In the genomic region with DNA sequence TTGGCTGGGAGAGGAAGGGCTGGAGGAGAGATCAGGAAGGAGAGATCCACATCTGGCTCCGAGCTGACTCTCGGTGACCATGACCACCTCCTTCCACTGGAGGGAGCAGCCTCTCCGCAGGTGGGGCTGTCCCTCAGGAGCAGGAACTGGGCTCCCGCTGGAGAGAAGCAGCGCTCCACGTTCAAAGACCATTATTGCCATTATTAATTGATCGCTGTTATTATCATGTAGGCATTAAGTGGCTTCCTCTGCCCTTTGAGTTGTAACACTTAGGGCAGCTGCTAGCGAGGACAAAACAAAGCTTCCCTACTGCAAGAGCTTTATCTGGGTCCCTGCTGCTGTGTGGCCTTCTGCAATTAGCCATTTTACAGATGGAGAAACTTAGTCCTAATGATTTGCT, we compare ENCODE assay signal across 8 cellular contexts.
DNase-seq lines count a peak whose midpoint lies in the region; ATAC-seq, FAIRE-seq and TF ChIP-seq lines count a peak whose summit lies in the region.

No MANE protein-coding gene starts in this region.

- H3K27me3 ChIP-seq in HepG2 (ENCODE audit: control insufficient read depth in 1 of 2, insufficient read depth in 2 of 2, low read length in 2 of 2), result peaks cover 7 to 34% of the 10 kb centered on the region in 2 experiments; a peak in 3 of 5 replicates

- peaks cover 11% of the 10 kb centered on the region for H3K27me3 Mint-ChIP-seq in activated CD4-positive, alpha-beta T cell treated with anti-CD3 and anti-CD28 coated beads for 36 hours

- CTCF ChIA-PET in activated CD4-positive, alpha-beta T cell treated with anti-CD3 and anti-CD28 coated beads for 36 hours (lab: Charles Lee), result interaction anchor here (0.9 to 2.2 kb wide), 4 partner anchors 10 to 383 kb away, joined by 3 to 7 read pairs (median 4); no protein-coding TSS in a partner anchor
- CTCF ChIA-PET in HepG2 (lab: Yijun Ruan, JAX; ENCODE audit: low intra/inter-chr PET ratio, low total read pairs), result interaction anchor here (1.7 kb wide), 1 partner anchor 383 kb away, joined by 7 read pairs; no protein-coding TSS in a partner anchor

- no peaks in the 10 kb centered on the region for H3K36me3 Mint-ChIP-seq in activated CD4-positive, alpha-beta T cell treated with anti-CD3 and anti-CD28 coated beads for 36 hours (ENCODE audit: low read depth)

- in situ Hi-C loops in HepG2 (cut with HindIII; ENCODE audit: extremely low pct_ligation_motif_present, low pct_unique_long_range_greater_than_20kb), result loop anchor here (5.0 to 10.0 kb wide), 2 partner anchors 163 to 385 kb away; no protein-coding TSS in a partner anchor

- peak; percentile 63 for FAIRE-seq in HepG2 (lab: Jason Lieb, UNC)

- H3K9ac ChIP-seq in HepG2 (ENCODE audit: insufficient read depth, low read depth, low read length), result no peak overlapping the region

- no peak for TF ChIP-seq POLR2A in HepG2 (IDR thresholded peaks at IDR 0.05; ENCODE audit: insufficient read depth in 1 of 2, low read depth in 2 of 2, low read length in 2 of 2)

- TF ChIP-seq EP300 in HepG2 (IDR thresholded peaks at IDR 0.05; ENCODE audit: low read depth in 2 of 2, low read length in 2 of 2) (no peak), HepG2 (CRISPR knock-in tag; IDR thresholded peaks at IDR 0.05; ENCODE audit: borderline replicate concordance) (no peak)

- H3K27ac ChIP-seq in caudate nucleus (ENCODE audit: low read depth, low read length) (no peak overlapping the region), HepG2 (ENCODE audit: extremely low read length, insufficient read depth, low read length) (no peak overlapping the region)

- H3K4me3 ChIP-seq in HepG2 (replicated peaks in 1 of 3; ENCODE audit: insufficient read depth in 1 of 3, low read depth in 2 of 3, low read length in 3 of 3), result no peak overlapping the region

- H2AFZ ChIP-seq in HepG2 (ENCODE audit: low read length), result no peak overlapping the region

- no peak for ATAC-seq in activated CD4-positive, alpha-beta T cell treated with anti-CD3 and anti-CD28 coated beads for 36 hours
- ATAC-seq in HG03175 (IDR thresholded peaks at IDR 0.05; ENCODE audit: unreplicated experiment) (peak; percentile 65), HepG2 (peak; percentile 98), HG03280 (IDR thresholded peaks at IDR 0.05; ENCODE audit: unreplicated experiment) (no peak)

- no peak overlapping the region for H3K4me3 Mint-ChIP-seq in activated CD4-positive, alpha-beta T cell treated with anti-CD3 and anti-CD28 coated beads for 36 hours

- TF ChIP-seq RAD21 in HepG2 (CRISPR knock-in tag; IDR thresholded peaks at IDR 0.05), result peak; percentile 73

- intact Hi-C loops in activated CD4-positive, alpha-beta T cell treated with anti-CD3 and anti-CD28 coated beads for 36 hours (cut with DNase I, micrococcal nuclease), result loop anchor here in 1 of 2 experiments (10.0 kb wide), 1 partner anchor 377 kb away; no protein-coding TSS in a partner anchor
- intact Hi-C loops in HepG2 (cut with micrococcal nuclease; ENCODE audit: unreplicated experiment), result loop anchor here (1.0 to 10.0 kb wide), 3 partner anchors 163 to 467 kb away; no protein-coding TSS in a partner anchor

- BruUV-seq in HepG2 (replicated peaks; lab: Mats Ljungman, UMichigan), result no TSS peak

- H3K27ac Mint-ChIP-seq in activated CD4-positive, alpha-beta T cell treated with anti-CD3 and anti-CD28 coated beads for 36 hours, result no peak overlapping the region

- H3K4me1 Mint-ChIP-seq in activated CD4-positive, alpha-beta T cell treated with anti-CD3 and anti-CD28 coated beads for 36 hours, result no peaks in the 10 kb centered on the region

- H4K20me1 ChIP-seq in HepG2 (ENCODE audit: insufficient read depth, low read length), result 0 out of 2 replicates have a peak, but pooled peaks cover 3% of the 10 kb centered on the region

- no peaks in the 10 kb centered on the region for H3K79me2 ChIP-seq in HepG2 (ENCODE audit: insufficient read depth, low read length)

- H3K4me2 ChIP-seq in HepG2 (ENCODE audit: low read depth, low read length), result no peak overlapping the region

- no peaks in the 10 kb centered on the region for H3K9me3 ChIP-seq in HepG2 (ENCODE audit: low read length)

- peak; percentile 43 for DNase-seq in activated CD4-positive, alpha-beta T cell treated with anti-CD3 and anti-CD28 coated beads for 36 hours
- no peak for DNase-seq in activated CD4-positive, alpha-beta T cell treated with anti-CD3 and anti-CD28 coated beads for 4 hours
- DNase-seq in NCI-H748 (lab: John Stamatoyannopoulos, UW; ENCODE audit: unreplicated experiment) (peak; percentile 67), caudate nucleus (lab: John Stamatoyannopoulos, UW) (peak in 48 of 61 donors; percentile 15 to 83 (median 50)), HepG2 (ENCODE audit: low spot score) (peak; percentile 33)
- DNase-seq in stimulated activated CD4-positive, alpha-beta T cell treated with anti-CD3 and anti-CD28 coated beads, Interleukin-4, amount 100 ng/mL, for 24 hours, result no peak

- 0% methylated on average over 4 of the region's 8 CpGs for WGBS in HepG2 (ENCODE audit: low lambda C conversion rate)

- POLR2A ChIA-PET in activated CD4-positive, alpha-beta T cell treated with anti-CD3 and anti-CD28 coated beads for 36 hours (lab: Charles Lee), result no interaction called here
- POLR2A ChIA-PET in HepG2 (lab: Yijun Ruan, JAX), result no interaction called here

- H3K9me3 Mint-ChIP-seq in activated CD4-positive, alpha-beta T cell treated with anti-CD3 and anti-CD28 coated beads for 36 hours (ENCODE audit: low read depth), result no peaks in the 10 kb centered on the region

- H3K4me1 ChIP-seq in HepG2 (ENCODE audit: insufficient read depth, low read length), result peaks cover 3% of the 10 kb centered on the region

- no peaks in the 10 kb centered on the region for H3K36me3 ChIP-seq in HepG2 (replicated peaks in 1 of 2; ENCODE audit: control insufficient read depth in 1 of 2, insufficient read depth in 2 of 2, low read length in 2 of 2)

- TF ChIP-seq CTCF in HepG2 (CRISPR knock-in tag; IDR thresholded peaks at IDR 0.05), result peak; percentile 86

TF ChIP-seq in HepG2, 621 proteins besides CTCF, POLR2A, EP300 and RAD21 (continues in another document):
- peak; percentile 82 for TF ChIP-seq STAG1 (CRISPR knock-in tag; IDR thresholded peaks at IDR 0.05)
- TF ChIP-seq MAZ (IDR thresholded peaks at IDR 0.05; ENCODE audit: borderline replicate concordance, low read depth, low read length), result 0 out of 2 replicates have a peak, but pooled peaks have one; percentile 48
- TF ChIP-seq MAZ (CRISPR knock-in tag; IDR thresholded peaks at IDR 0.05; ENCODE audit: low read depth), result no peak
- TF ChIP-seq KDM2A (CRISPR knock-in tag; IDR thresholded peaks at IDR 0.05; ENCODE audit: borderline replicate concordance, low read depth), result 0 out of 2 replicates have a peak, but pooled peaks have one; percentile 30
- peak; percentile 60 for TF ChIP-seq SMC3 (IDR thresholded peaks at IDR 0.05; ENCODE audit: low read length)
- TF ChIP-seq PITX1 (CRISPR knock-in tag; IDR thresholded peaks at IDR 0.05), result no peak
- TF ChIP-seq, protein P1, sequence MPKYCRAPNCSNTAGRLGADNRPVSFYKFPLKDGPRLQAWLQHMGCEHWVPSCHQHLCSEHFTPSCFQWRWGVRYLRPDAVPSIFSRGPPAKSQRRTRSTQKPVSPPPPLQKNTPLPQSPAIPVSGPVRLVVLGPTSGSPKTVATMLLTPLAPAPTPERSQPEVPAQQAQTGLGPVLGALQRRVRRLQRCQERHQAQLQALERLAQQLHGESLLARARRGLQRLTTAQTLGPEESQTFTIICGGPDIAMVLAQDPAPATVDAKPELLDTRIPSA (CRISPR knock-in tag; IDR thresholded peaks at IDR 0.05; ENCODE audit: borderline replicate concordance), result no peak
- TF ChIP-seq ZBTB14 (CRISPR knock-in tag; IDR thresholded peaks at IDR 0.05), result no peak
- TF ChIP-seq XRCC5 (optimal IDR thresholded peaks at IDR 0.05; ENCODE audit: low read length), result peak; percentile 38
- TF ChIP-seq, protein P2, sequence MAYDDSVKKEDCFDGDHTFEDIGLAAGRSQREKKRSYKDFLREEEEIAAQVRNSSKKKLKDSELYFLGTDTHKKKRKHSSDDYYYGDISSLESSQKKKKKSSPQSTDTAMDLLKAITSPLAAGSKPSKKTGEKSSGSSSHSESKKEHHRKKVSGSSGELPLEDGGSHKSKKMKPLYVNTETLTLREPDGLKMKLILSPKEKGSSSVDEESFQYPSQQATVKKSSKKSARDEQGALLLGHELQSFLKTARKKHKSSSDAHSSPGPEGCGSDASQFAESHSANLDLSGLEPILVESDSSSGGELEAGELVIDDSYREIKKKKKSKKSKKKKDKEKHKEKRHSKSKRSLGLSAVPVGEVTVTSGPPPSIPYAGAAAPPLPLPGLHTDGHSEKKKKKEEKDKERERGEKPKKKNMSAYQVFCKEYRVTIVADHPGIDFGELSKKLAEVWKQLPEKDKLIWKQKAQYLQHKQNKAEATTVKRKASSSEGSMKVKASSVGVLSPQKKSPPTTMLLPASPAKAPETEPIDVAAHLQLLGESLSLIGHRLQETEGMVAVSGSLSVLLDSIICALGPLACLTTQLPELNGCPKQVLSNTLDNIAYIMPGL (CRISPR knock-in tag; IDR thresholded peaks at IDR 0.05; ENCODE audit: borderline replicate concordance in 1 of 2, low read depth in 1 of 2), result 0 out of 4 replicates have a peak, but pooled peaks of 1 of the 2 experiments have one; percentile 36

Comparison
In these comparisons a context has a peak if more than half of its experiments do, and no peak if none do; other contexts are left out.
1. DNase-seq: peak in activated CD4-positive, alpha-beta T cell treated with anti-CD3 and anti-CD28 coated beads for 36 hours (single experiment), NCI-H748 (single experiment), caudate nucleus (48 of 61) and HepG2 (single experiment); none in activated CD4-positive, alpha-beta T cell treated with anti-CD3 and anti-CD28 coated beads for 4 hours (0 of 2) and stimulated activated CD4-positive, alpha-beta T cell treated with anti-CD3 and anti-CD28 coated beads, Interleukin-4, amount 100 ng/mL, for 24 hours (single experiment).
2. ATAC-seq: peak in HG03175 (single experiment) and HepG2 (single experiment); none in activated CD4-positive, alpha-beta T cell treated with anti-CD3 and anti-CD28 coated beads for 36 hours (single experiment) and HG03280 (single experiment).